In the genomic region with DNA sequence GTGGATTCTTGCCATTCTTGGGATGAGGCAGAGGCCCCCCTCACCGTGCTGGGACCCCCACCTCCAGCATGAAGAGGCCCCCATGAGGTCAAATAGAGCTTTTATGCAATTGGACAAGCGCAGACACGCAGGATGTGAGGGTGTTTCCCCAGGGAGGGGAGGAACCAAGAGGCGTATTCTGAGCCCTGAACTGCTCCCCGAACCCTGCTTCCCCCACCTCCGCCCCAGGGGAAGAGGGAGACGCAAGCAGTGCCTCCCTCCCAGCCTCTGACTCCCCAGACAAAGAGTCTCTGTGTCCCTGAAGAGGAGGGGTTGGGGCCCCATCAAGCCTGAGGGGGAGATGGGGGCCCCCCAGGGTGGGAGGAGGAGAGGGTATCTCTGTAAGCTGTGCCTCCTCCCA, we compare ENCODE assay signal across 26 cellular contexts. TPM values are rescaled to one million over a fixed set of nuclear protein-coding genes. Genes with fewer than 3 reads are reported as not detected.
"Had no signal": no experiment of that assay in that cellular context is flagged by ENCODE, and none has a peak within 500 bp of the region (broad histone marks: within the 10 kb centered on the region; RNA-seq: fewer than 3 reads in every experiment).

No MANE protein-coding gene starts in this region.

- H3K36me3 ChIP-seq: gastrocnemius medialis, heart right ventricle, prostate gland, right lobe of liver, spleen, tibial nerve, upper lobe of right lung, vagina had no signal

- H3K27ac ChIP-seq: parathyroid adenoma, prostate gland, right lobe of liver, spleen, testis, upper lobe of right lung had no signal

- DNase-seq: dermis blood vessel endothelial cell; erythroblast; gastrocnemius medialis; heart right ventricle; islet precursor cell; mesendoderm; naive B cell; right lobe of liver; spleen; stimulated activated CD4-positive, alpha-beta T cell treated with anti-CD3 and anti-CD28 coated beads, Interleukin-15, amount 100 ng/mL, for 24 hours; stimulated activated CD4-positive, alpha-beta T cell treated with anti-CD3 and anti-CD28 coated beads, Interleukin-1b, Interleukin-23, amount 100 ng/mL, for 48 hours; stimulated activated CD4-positive, alpha-beta T cell treated with anti-CD3 and anti-CD28 coated beads, Interleukin-4, amount 100 ng/mL, for 24 hours; testis; upper lobe of right lung had no signal

- H3K9me3 ChIP-seq: gastrocnemius medialis, heart right ventricle, prostate gland, right lobe of liver, spleen, testis, tibial nerve, upper lobe of right lung, vagina had no signal

- H3K4me1 ChIP-seq: gastrocnemius medialis, prostate gland, right lobe of liver, upper lobe of right lung had no signal

- H3K27me3 ChIP-seq: right lobe of liver, testis, vagina had no signal

- H3K27ac Mint-ChIP-seq: nephron; stimulated activated memory B cell treated with anti-CD40 and anti-IgM and Interleukin-4, amounts not matched to agents 10 μg/mL and 1 μg/mL and 100 μg/mL, for 72 hours; stimulated activated naive CD8-positive, alpha-beta T cell treated with anti-CD3 and anti-CD28 coated beads, Interleukin-15, Interleukin-2, amounts not matched to agents 100 ng/mL and 50 ng/mL, for 24 hours had no signal

- ATAC-seq: gastrocnemius medialis; heart right ventricle; left lobe of liver; right lobe of liver; stimulated activated memory B cell treated with anti-CD40 and anti-IgM and Interleukin-4, amounts not matched to agents 10 μg/mL and 1 μg/mL and 100 μg/mL, for 72 hours; upper lobe of right lung had no signal

- H3K4me3 ChIP-seq: gastrocnemius medialis, heart right ventricle, lung, prostate gland, right lobe of liver, spleen, testis, tibial nerve, upper lobe of right lung, vagina had no signal

- H3K4me3 Mint-ChIP-seq: stimulated activated memory B cell treated with anti-CD40 and anti-IgM and Interleukin-4, amounts not matched to agents 10 μg/mL and 1 μg/mL and 100 μg/mL, for 72 hours; stimulated activated naive CD8-positive, alpha-beta T cell treated with anti-CD3 and anti-CD28 coated beads, Interleukin-15, Interleukin-2, amounts not matched to agents 100 ng/mL and 50 ng/mL, for 24 hours had no signal

RNA-seq across cellular contexts. Expression of gene RDH8, which starts 1.3 kb away (rescaled TPM):
- total RNA-seq: dermis blood vessel endothelial cell, fibroblast of lung, gastrocnemius medialis, heart right ventricle, left lobe of liver, lung, omental fat pad, prostate gland, renal cortical epithelial cell, right lobe of liver, spleen, tibial nerve, upper lobe of right lung, vagina had no signal
- polyA plus RNA-seq: heart right ventricle, lung, spleen had no signal

RNA-seq across cellular contexts. Expression of gene COL5A3, which starts 1.7 kb away (rescaled TPM):
- total RNA-seq: renal cortical epithelial cell had no signal
